Comparison of ENCODE assay signal across 8 cellular contexts in genomic region chr2:112432735-112433479, GRCh38. TPM values are rescaled to one million over a fixed set of nuclear protein-coding genes. Genes with fewer than 3 reads are reported as not detected.
DNase-seq lines count a peak whose midpoint lies in the region; ATAC-seq, FAIRE-seq and TF ChIP-seq lines count a peak whose summit lies in the region.
"Not testable (repeated sequence)": the region's sequence is repeated elsewhere in the genome, so short reads cannot be mapped to it uniquely, and the experiment has no call there.

No MANE protein-coding gene starts in this region.

- not testable (repeated sequence) for H3K36me3 Mint-ChIP-seq in activated T-cell treated with anti-CD3 and anti-CD28 coated beads, Interleukin-2, amount 50 U/mL, for 72 hours (ENCODE audit: insufficient read depth in 2 of 2); immature natural killer cell

- H3K36me3 ChIP-seq in GM06990 (ENCODE audit: control insufficient read depth, insufficient read depth, low read length); HAP-1 (replicated peaks); ectodermal cell (ENCODE audit: control insufficient read depth, insufficient read depth, low read length); pancreas; transverse colon: not testable (repeated sequence)

- not testable (repeated sequence) for TF ChIP-seq CTCF in GM06990 (IDR thresholded peaks at IDR 0.05; ENCODE audit: insufficient read depth, low read length, poor library complexity, severe bottlenecking); pancreas (IDR thresholded peaks at IDR 0.05); transverse colon (IDR thresholded peaks at IDR 0.05)

- peak in 1 of 2 donors; percentile 68 for ATAC-seq in activated T-cell treated with anti-CD3 and anti-CD28 coated beads, Interleukin-2, amount 50 U/mL, for 72 hours (replicated peaks in 1 of 2)
- ATAC-seq in pancreas = peak; percentile 54 to 74 (median 72)

- H3K4me3 ChIP-seq in GM06990 (replicated peaks; ENCODE audit: low read depth, low read length) (peak overlapping the region; percentile 61), HAP-1 (peak overlapping the region; percentile 41), ectodermal cell (ENCODE audit: insufficient read depth, low read depth, low read length) (peak overlapping the region; percentile 39), pancreas (peak overlapping the region; percentile 22 to 58 (median 45)), transverse colon (peak overlapping the region; percentile 59 to 73 (median 64))
- peak overlapping the region; percentile 40 for H3K4me3 ChIP-seq in Jurkat, Clone E6-1 (ENCODE audit: low read length)

- not testable (repeated sequence) for H3K9me3 ChIP-seq in HAP-1; ectodermal cell (ENCODE audit: control insufficient read depth, low read length); pancreas; transverse colon

- TF ChIP-seq POLR2A in transverse colon (IDR thresholded peaks at IDR 0.05) = not testable (repeated sequence)

- H3K9me3 Mint-ChIP-seq in activated T-cell treated with anti-CD3 and anti-CD28 coated beads, Interleukin-2, amount 50 U/mL, for 72 hours; immature natural killer cell: not testable (repeated sequence)

- H3K27me3 ChIP-seq in GM06990 (replicated peaks; ENCODE audit: control insufficient read depth, insufficient read depth, low read length); HAP-1 (ENCODE audit: low read depth); ectodermal cell (ENCODE audit: control insufficient read depth, insufficient read depth, low read length, poor library complexity, severe bottlenecking); pancreas; transverse colon: not testable (repeated sequence)

- DNase-seq in GM06990 (ENCODE audit: extremely low read depth, insufficient read length) (peak; percentile 31), HAP-1 (ENCODE audit: low spot score in 2 of 2) (peak in 1 of 2 experiments; percentile 40), immature natural killer cell (peak; percentile 21 to 61 (median 59)), pancreas (peak in 5 of 6 donors; percentile 21 to 66 (median 38)), transverse colon (peak; percentile 28)
- DNase-seq in Jurkat, Clone E6-1 (ENCODE audit: low read depth, low spot score) = not testable (repeated sequence)
- DNase-seq in activated T-cell treated with anti-CD3 and anti-CD28 coated beads, Interleukin-2, amount 50 U/mL, for 72 hours = peak; percentile 22 to 44

- H3K27me3 Mint-ChIP-seq in activated T-cell treated with anti-CD3 and anti-CD28 coated beads, Interleukin-2, amount 50 U/mL, for 72 hours (ENCODE audit: low read depth); immature natural killer cell (ENCODE audit: low read depth in 3 of 3): not testable (repeated sequence)

- not testable (repeated sequence) for TF ChIP-seq EP300 in transverse colon (IDR thresholded peaks at IDR 0.05; ENCODE audit: low read depth)

- peaks cover 29% of the 10 kb centered on the region for H3K4me1 Mint-ChIP-seq in activated T-cell treated with anti-CD3 and anti-CD28 coated beads, Interleukin-2, amount 50 U/mL, for 72 hours (ENCODE audit: low read depth)
- H3K4me1 Mint-ChIP-seq in immature natural killer cell = peaks cover 13 to 29% of the 10 kb centered on the region in 2 donors

- H3K27ac ChIP-seq in ectodermal cell (ENCODE audit: insufficient read depth, low read depth, low read length, poor library complexity, severe bottlenecking) = not testable (repeated sequence)
- peak overlapping the region in 3 of 4 donors; percentile 51 to 81 (median 57) for H3K27ac ChIP-seq in pancreas
- peak overlapping the region; percentile 77 to 96 (median 92) for H3K27ac ChIP-seq in transverse colon

- H3K4me3 Mint-ChIP-seq in activated T-cell treated with anti-CD3 and anti-CD28 coated beads, Interleukin-2, amount 50 U/mL, for 72 hours = peak overlapping the region; percentile 70 to 86
- peak overlapping the region; percentile 71 to 81 (median 80) for H3K4me3 Mint-ChIP-seq in immature natural killer cell

- FAIRE-seq in pancreas (lab: Jason Lieb, UNC) = not testable (repeated sequence)

- 1 to 2% methylated on average over 62 to 67 of the region's 98 CpGs for WGBS in ectodermal cell, 2 experiments
- 36 to 64% methylated on average over 68 to 96 of the region's 98 CpGs for WGBS in pancreas, 2 donors
- WGBS in transverse colon (ENCODE audit: low coverage in 1 of 2), 2 donors = 9% methylated on average over 30 of the region's 98 CpGs; no CpG with 5 or more reads in 1 of the 2 donors

- not testable (repeated sequence) for H3K4me1 ChIP-seq in HAP-1; ectodermal cell (ENCODE audit: control insufficient read depth, insufficient read depth, low read length); pancreas; transverse colon

- in situ Hi-C loops in HAP-1 (cut with MboI; ENCODE audit: low sequenced_read_pairs) = not testable (repeated sequence)
- in situ Hi-C loops in transverse colon (cut with MboI; ENCODE audit: low pct_ligation_motif_present in 1 of 4, low pct_unique_long_range_greater_than_20kb in 1 of 4, low sequenced_read_pairs in 3 of 4) = loop anchor here in 1 of 4 donors (25.0 kb wide), 1 partner anchor 171 kb away; the partner anchor contains the start of gene ZC3H8

- not testable (repeated sequence) for H3K27ac Mint-ChIP-seq in activated T-cell treated with anti-CD3 and anti-CD28 coated beads, Interleukin-2, amount 50 U/mL, for 72 hours
- H3K27ac Mint-ChIP-seq in immature natural killer cell = peak overlapping the region in 5 of 6 donors; percentile 67 to 88 (median 73)

- intact Hi-C loops in pancreas (cut with DNase I) = not testable (repeated sequence)
- intact Hi-C loops in transverse colon (cut with DNase I; ENCODE audit: low total_unique reads) = loop anchor here (5.0 kb wide), 1 partner anchor 176 kb away; the partner anchor contains the start of gene ZC3H8

RNA-seq across cellular contexts. Expression of gene RGPD8, which starts 0.5 kb away (rescaled TPM):
- 0.81 TPM for polyA plus RNA-seq in Jurkat, Clone E6-1 (2012; ENCODE audit: insufficient read depth, insufficient read length)
- total RNA-seq in activated T-cell treated with anti-CD3 and anti-CD28 coated beads, Interleukin-2, amount 50 U/mL, for 72 hours = 10 to 100 TPM in 1 of 2 donors, 1 to 10 TPM in 1; 7.0 to 25.2 TPM
- 11.0 TPM for polyA plus RNA-seq in ectodermal cell (2013, experiment 1 of 4)
- 12.4 TPM for polyA plus RNA-seq in ectodermal cell (2013, experiment 2 of 4)
- 9.6 TPM for polyA plus RNA-seq in ectodermal cell (2013, experiment 3 of 4)
- polyA plus RNA-seq in ectodermal cell (2013, experiment 4 of 4) = 10.1 TPM
- polyA plus RNA-seq in immature natural killer cell (1 to 10 TPM in 1 of 3 donors, under 1 TPM in 2; 0.58 to 2.3 (median 0.76) TPM), pancreas (1 to 10 TPM in 1 of 2 donors, under 1 TPM in 1; 0.99 to 1.4 TPM)
- total RNA-seq in pancreas (10 to 100 TPM in 3 of 6 donors, 1 to 10 TPM in 3; 3.5 to 15.4 (median 11.2) TPM), transverse colon (10 to 100 TPM in 3 of 4 donors, 1 to 10 TPM in 1; 8.0 to 32.4 (median 14.6) TPM)

RNA-seq across cellular contexts. Expression of gene TTL, which starts 49.0 kb away (rescaled TPM):
- 31.1 TPM for polyA plus RNA-seq in Jurkat, Clone E6-1 (2012; ENCODE audit: insufficient read depth, insufficient read length)
- 10 to 100 TPM; 28.8 to 32.5 TPM for total RNA-seq in activated T-cell treated with anti-CD3 and anti-CD28 coated beads, Interleukin-2, amount 50 U/mL, for 72 hours
- 79.7 TPM for polyA plus RNA-seq in ectodermal cell (2013, experiment 1 of 4)
- polyA plus RNA-seq in ectodermal cell (2013, experiment 2 of 4) = 72.4 TPM
- 51.4 TPM for polyA plus RNA-seq in ectodermal cell (2013, experiment 3 of 4)
- 55.7 TPM for polyA plus RNA-seq in ectodermal cell (2013, experiment 4 of 4)
- polyA plus RNA-seq in immature natural killer cell = 1 to 10 TPM; 1.6 to 2.1 (median 1.7) TPM
- total RNA-seq in pancreas = 10 to 100 TPM in 2 of 6 donors, 1 to 10 TPM in 4; 7.0 to 16.8 (median 8.3) TPM
- 1 to 10 TPM; 6.6 to 7.4 TPM for polyA plus RNA-seq in pancreas
- 10 to 100 TPM in 3 of 4 donors, 1 to 10 TPM in 1; 7.9 to 61.3 (median 16.6) TPM for total RNA-seq in transverse colon
